In the genomic region with DNA sequence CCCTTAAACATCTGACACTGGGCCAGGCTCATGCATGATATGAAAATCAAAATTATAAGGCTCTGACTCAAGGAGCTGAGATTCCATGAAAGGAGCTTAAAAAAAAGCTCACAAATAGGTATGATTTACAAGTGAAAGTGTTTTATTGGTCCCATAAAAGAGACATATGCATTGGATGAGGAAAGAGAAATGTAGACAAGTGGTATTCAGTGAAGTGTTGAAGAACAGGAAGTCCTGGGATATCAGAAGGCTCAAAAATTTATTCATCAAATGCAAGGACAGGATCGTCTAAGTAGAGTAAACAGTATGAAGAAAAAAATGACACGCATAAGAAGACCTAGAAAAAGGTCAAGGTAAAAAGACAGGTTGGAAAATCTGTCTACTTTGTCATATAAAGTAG, we compare ENCODE assay signal across 31 cellular contexts.
"Had no signal": no experiment of that assay in that cellular context is flagged by ENCODE, and none has a peak within 500 bp of the region (broad histone marks: within the 10 kb centered on the region; RNA-seq: fewer than 3 reads in every experiment).

No MANE protein-coding gene starts in this region.

- H3K27ac ChIP-seq: brain microvascular endothelial cell, KMS-11, Peyer's patch, SJSA1 had no signal

- H3K27me3 ChIP-seq: brain microvascular endothelial cell, Peyer's patch, SJSA1 had no signal

- H3K9ac ChIP-seq: KMS-11, SK-N-SH had no signal

- H3K9me3 Mint-ChIP-seq: activated CD4-positive, alpha-beta memory T cell treated with anti-CD3 and anti-CD28 coated beads, Interleukin-2, amount 10 ng/mL, durations not matched to agents 7 days and 5 days; T-helper 1 cell treated with Interleukin-12 subunit alpha and Interleukin-12 subunit beta and Interleukin-4 antibody, amounts not matched to agents 30 μg/mL and 1 μg/mL, for 36 hours; WTC11 had no signal

- H3K9me3 ChIP-seq: Peyer's patch, SJSA1, SK-N-SH had no signal

- H3K4me2 ChIP-seq: KMS-11, SK-N-SH had no signal

- H3K4me3 Mint-ChIP-seq: activated CD4-positive, alpha-beta memory T cell treated with anti-CD3 and anti-CD28 coated beads, Interleukin-2, amount 10 ng/mL, durations not matched to agents 7 days and 5 days; activated CD4-positive, alpha-beta T cell treated with anti-CD3 and anti-CD28 coated beads for 36 hours; activated T-cell treated with anti-CD3 and anti-CD28 coated beads, Interleukin-2, amount 50 U/mL, for 24 hours; T-helper 1 cell treated with Interleukin-12 subunit alpha and Interleukin-12 subunit beta and Interleukin-4 antibody, amounts not matched to agents 30 μg/mL and 1 μg/mL, for 36 hours; T-helper 2 cell treated with Interferon-gamma antibody and Interleukin-4, amounts not matched to agents 5 μg/mL and 100 μg/mL, for 36 hours; WTC11 had no signal

- DNase-seq: activated CD4-positive, alpha-beta memory T cell treated with anti-CD3 and anti-CD28 coated beads, Interleukin-2, amount 10 ng/mL, durations not matched to agents 7 days and 5 days; activated CD4-positive, alpha-beta T cell treated with anti-CD3 and anti-CD28 coated beads for 36 hours; activated gamma-delta T cell; activated naive CD4-positive, alpha-beta T cell treated with Interleukin-2 at 50 U/mL for 16 hours; activated T-cell treated with anti-CD3 and anti-CD28 coated beads, Interleukin-2, amount 50 U/mL, for 24 hours; amniotic stem cell; aorta; brain microvascular endothelial cell; central memory CD4-positive, alpha-beta T cell; NCI-H1092 treated with DMSO at 0.1 percent for 48 hours; NCI-H1417; NCI-H146; NCI-H187; NCI-H2029 treated with DMSO at 0.1 percent for 48 hours; NCI-H2107; NCI-H2171; NCI-H510A; NCI-H748 treated with DMSO at 0.1 percent for 48 hours; NK-92 treated with Interleukin-12 subunit alpha and Interleukin-12 subunit beta, amount 100 ng/mL, for 24 hours; PC-3; Peyer's patch; RPMI8226; SHP77 treated with DMSO at 0.1 percent for 48 hours; SK-N-SH had no signal

- H3K27me3 Mint-ChIP-seq: activated CD4-positive, alpha-beta memory T cell treated with anti-CD3 and anti-CD28 coated beads, Interleukin-2, amount 10 ng/mL, durations not matched to agents 7 days and 5 days; activated CD4-positive, alpha-beta T cell treated with anti-CD3 and anti-CD28 coated beads for 36 hours; activated T-cell treated with anti-CD3 and anti-CD28 coated beads, Interleukin-2, amount 50 U/mL, for 24 hours had no signal

- H3K4me1 ChIP-seq: Peyer's patch, SJSA1 had no signal

- ATAC-seq: activated CD4-positive, alpha-beta T cell treated with anti-CD3 and anti-CD28 coated beads for 36 hours; activated CD4-positive, CD25-positive, alpha-beta regulatory T cell treated with anti-CD3 and anti-CD28 coated beads, Interleukin-2, amount 50 U/mL, for 24 hours; PC-3; WTC11 had no signal

- H3K4me1 Mint-ChIP-seq: WTC11 had no signal

- H3K27ac Mint-ChIP-seq: activated CD4-positive, alpha-beta memory T cell treated with anti-CD3 and anti-CD28 coated beads, Interleukin-2, amount 10 ng/mL, durations not matched to agents 7 days and 5 days; activated CD4-positive, alpha-beta T cell treated with anti-CD3 and anti-CD28 coated beads for 36 hours; activated T-helper 2 cell treated with anti-CD3 and anti-CD28 coated beads, Interferon-gamma antibody, Interleukin-2, Interleukin-4, amounts not matched to agents 10 μg/mL and 5 μg/mL and 100 μg/mL, durations not matched to agents 14 hours and 24 hours and 36 hours; T-helper 1 cell treated with Interleukin-12 subunit alpha and Interleukin-12 subunit beta and Interleukin-4 antibody, amounts not matched to agents 30 μg/mL and 1 μg/mL, for 36 hours; T-helper 2 cell treated with Interferon-gamma antibody and Interleukin-4, amounts not matched to agents 5 μg/mL and 100 μg/mL, for 36 hours; WTC11 had no signal
